19 cellular contexts compared by ENCODE assay signal in the genomic region with DNA sequence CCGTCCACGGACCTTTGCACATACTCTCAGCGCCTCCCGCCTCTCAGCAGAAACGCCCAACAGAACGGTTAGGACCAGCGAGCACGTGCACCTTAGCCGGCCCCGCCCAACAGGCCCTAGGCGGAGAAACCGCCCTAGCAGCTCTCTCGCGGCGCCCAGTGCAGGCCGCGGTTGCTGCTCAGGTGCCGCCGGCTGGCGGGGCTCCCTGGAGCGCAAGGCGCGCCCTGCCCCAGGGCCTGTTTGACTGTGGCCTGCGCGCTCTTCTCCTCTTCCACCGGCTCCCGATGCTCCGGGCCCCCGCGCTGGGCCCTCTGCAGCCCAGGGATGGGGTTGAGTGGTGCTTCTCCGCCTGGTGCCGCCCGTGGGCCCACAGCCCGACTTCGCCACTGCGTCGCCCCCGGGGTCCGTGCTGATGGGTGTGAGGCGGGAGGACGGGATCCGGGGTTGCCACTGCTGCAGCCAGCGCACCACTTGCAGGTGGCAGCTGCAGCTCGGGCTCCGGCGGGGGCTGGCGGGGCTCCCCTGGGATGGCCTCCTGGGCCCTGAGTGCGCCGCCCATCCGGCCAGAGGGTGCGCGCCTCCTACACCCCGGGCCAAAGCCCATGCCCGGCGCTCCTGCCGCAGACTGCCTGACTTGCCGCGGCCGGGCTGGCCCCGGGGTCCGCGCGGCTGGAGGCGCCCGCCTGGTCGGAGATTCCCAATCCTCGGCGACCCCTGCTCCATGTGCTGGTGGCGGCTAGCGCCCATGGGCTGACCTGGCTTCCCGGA.
"Had no signal": no experiment of that assay in that cellular context is flagged by ENCODE, and none has a peak within 500 bp of the region (broad histone marks: within the 10 kb centered on the region; RNA-seq: fewer than 3 reads in every experiment).

No MANE protein-coding gene starts in this region.

- DNase-seq: activated CD4-positive, alpha-beta T cell treated with anti-CD3 and anti-CD28 coated beads, Interleukin-2, amount 50 U/mL, for 4 hours; activated naive CD4-positive, alpha-beta T cell; activated naive CD8-positive, alpha-beta T cell treated with anti-CD3 and anti-CD28 coated beads, Interleukin-2, amount 10 ng/mL, durations not matched to agents 7 days and 5 days; activated T-cell treated with anti-CD3 and anti-CD28 coated beads for 4 hours; amygdala; foreskin melanocyte; immature natural killer cell; mesendoderm; naive thymus-derived CD8-positive, alpha-beta T cell; stimulated activated CD8-positive, alpha-beta memory T cell treated with anti-CD3 and anti-CD28 coated beads, Interleukin-4, amount 100 ng/mL, for 48 hours; stimulated activated naive CD4-positive, alpha-beta T cell; T-helper 2 cell; tibial artery; WERI-Rb-1 had no signal

- H3K27ac ChIP-seq: dorsolateral prefrontal cortex, epithelial cell of prostate, ovary, tibial artery, WERI-Rb-1 had no signal

- H3K27me3 ChIP-seq: ovary, tibial artery had no signal

- H3K4me3 ChIP-seq: ovary, tibial artery had no signal

- H3K36me3 Mint-ChIP-seq: activated naive CD8-positive, alpha-beta T cell treated with anti-CD3 and anti-CD28 coated beads, Interleukin-2, amount 10 ng/mL, durations not matched to agents 7 days and 5 days; brain had no signal

- ATAC-seq: activated T-helper 17 cell treated with anti-CD3 and anti-CD28 coated beads, Interleukin-2, amount 50 U/mL, for 72 hours; naive thymus-derived CD8-positive, alpha-beta T cell had no signal

- H3K9me3 ChIP-seq: ovary, tibial artery had no signal

- H3K4me1 Mint-ChIP-seq: activated naive CD8-positive, alpha-beta T cell treated with anti-CD3 and anti-CD28 coated beads, Interleukin-2, amount 10 ng/mL, durations not matched to agents 7 days and 5 days; activated T-helper 17 cell treated with anti-CD3 and anti-CD28 coated beads, Interleukin-2, amount 50 U/mL, for 72 hours; brain; immature natural killer cell; naive thymus-derived CD8-positive, alpha-beta T cell had no signal

- H3K36me3 ChIP-seq: ovary, tibial artery, WERI-Rb-1 had no signal

- H3K4me3 Mint-ChIP-seq: activated naive CD8-positive, alpha-beta T cell treated with anti-CD3 and anti-CD28 coated beads, Interleukin-2, amount 10 ng/mL, durations not matched to agents 7 days and 5 days; activated T-helper 17 cell treated with anti-CD3 and anti-CD28 coated beads, Interleukin-2, amount 50 U/mL, for 72 hours; brain; immature natural killer cell; naive thymus-derived CD8-positive, alpha-beta T cell had no signal

- H3K4me1 ChIP-seq: tibial artery had no signal

- H3K27ac Mint-ChIP-seq: activated naive CD8-positive, alpha-beta T cell treated with anti-CD3 and anti-CD28 coated beads, Interleukin-2, amount 10 ng/mL, durations not matched to agents 7 days and 5 days; activated T-helper 17 cell treated with anti-CD3 and anti-CD28 coated beads, Interleukin-2, amount 50 U/mL, for 72 hours; brain; immature natural killer cell; naive thymus-derived CD8-positive, alpha-beta T cell had no signal

- H3K27me3 Mint-ChIP-seq: activated naive CD8-positive, alpha-beta T cell treated with anti-CD3 and anti-CD28 coated beads, Interleukin-2, amount 10 ng/mL, durations not matched to agents 7 days and 5 days; activated T-helper 17 cell treated with anti-CD3 and anti-CD28 coated beads, Interleukin-2, amount 50 U/mL, for 72 hours; brain had no signal
